Comparison of ENCODE assay signal across 1 cellular context in the genomic region with DNA sequence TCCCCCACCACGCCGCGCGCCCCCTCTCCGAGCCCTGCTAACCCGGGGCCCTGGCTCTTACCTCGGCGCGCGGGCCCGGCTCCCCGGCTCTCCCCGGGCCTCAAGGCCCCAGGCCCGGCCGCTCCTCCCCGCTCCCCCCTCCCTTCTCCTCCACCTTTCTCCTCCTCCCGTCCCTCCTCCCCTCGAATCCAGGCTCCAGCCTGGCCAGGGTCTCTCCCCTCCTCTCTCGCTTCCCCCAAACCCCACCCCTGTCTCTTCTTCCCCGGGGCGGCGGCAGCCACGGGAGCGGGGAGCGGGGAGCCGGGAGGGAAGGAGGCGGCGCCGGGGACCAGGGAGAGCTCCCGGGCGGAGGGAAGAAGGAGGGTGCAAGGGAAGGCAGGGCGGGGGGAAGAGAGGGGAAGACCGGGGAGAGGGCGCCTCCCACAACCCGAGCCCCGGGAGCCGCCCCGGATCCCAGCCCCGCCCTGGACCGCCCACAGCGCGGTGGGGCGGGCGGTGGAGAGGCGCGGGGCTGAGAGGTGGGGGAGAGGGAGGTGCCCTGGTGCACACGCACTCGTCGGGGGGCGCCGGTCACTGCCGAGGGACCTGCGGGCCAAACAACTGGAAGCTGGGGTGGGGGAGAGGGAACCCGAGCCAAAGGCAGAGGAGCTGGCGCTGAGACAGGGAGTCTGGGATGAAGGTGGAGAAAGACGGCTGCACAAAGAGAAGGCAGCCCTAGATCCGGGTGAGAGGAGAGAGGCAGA.
TF ChIP-seq lines count a peak whose summit lies in the region.

Gene GABBR1 (minus strand): TSS at position 395 of the 743 bp plus-strand sequence. CDS start 798 bp downstream, outside the sequence.

TF ChIP-seq in K562, 482 proteins besides CTCF, POLR2A, EP300 and RAD21 (continued from another document and continues in another):
- TF ChIP-seq AFF1 (IDR thresholded peaks at IDR 0.05; ENCODE audit: low read depth in 1 of 2, partially characterized antibody in 2 of 2) (no peak), ETS2 (tag; IDR thresholded peaks at IDR 0.05; ENCODE audit: borderline replicate concordance, poor library complexity, severe bottlenecking) (no peak), RHOXF2B (CRISPR knock-in tag; conservative IDR thresholded peaks at IDR 0.05) (no peak), EWSR1 (IDR thresholded peaks at IDR 0.05; ENCODE audit: borderline replicate concordance, low read depth, partially characterized antibody) (no peak), SMARCB1 (IDR thresholded peaks at IDR 0.05; ENCODE audit: insufficient read length, low read depth) (no peak), POLR2B (IDR thresholded peaks at IDR 0.05; ENCODE audit: low read depth, partially characterized antibody) (no peak), ERF (CRISPR knock-in tag; IDR thresholded peaks at IDR 0.05) (0 out of 2 replicates have a peak, but pooled peaks have one; percentile 42), TEAD1 (CRISPR knock-in tag; IDR thresholded peaks at IDR 0.05) (no peak), CBX1 (IDR thresholded peaks at IDR 0.05; ENCODE audit: low read depth) (0 out of 2 replicates have a peak, but pooled peaks have one; percentile 50), ZBTB5 (IDR thresholded peaks at IDR 0.05) (no peak), SRF (CRISPR knock-in tag; IDR thresholded peaks at IDR 0.05) (peak in 1 of 2 experiments; percentile 36; a peak in 1 of 4 replicates), ZC3H11A (IDR thresholded peaks at IDR 0.05; ENCODE audit: low read depth, low read length) (no peak), CTBP1 (IDR thresholded peaks at IDR 0.05; ENCODE audit: borderline replicate concordance) (peak; percentile 78), PHB (CRISPR knock-in tag; IDR thresholded peaks at IDR 0.05) (no peak), HSF4 (CRISPR knock-in tag; IDR thresholded peaks at IDR 0.05; ENCODE audit: borderline replicate concordance) (no peak), POLR3G (IDR thresholded peaks at IDR 0.05; ENCODE audit: extremely low read depth, insufficient read length, insufficient replicate concordance) (no peak), RBFOX2 (IDR thresholded peaks at IDR 0.05; ENCODE audit: low read depth, low read length) (peak; percentile 62), PML (IDR thresholded peaks at IDR 0.05; ENCODE audit: low read length) (no peak), NFRKB (IDR thresholded peaks at IDR 0.05; ENCODE audit: low read depth) (no peak), ZNF175 (CRISPR knock-in tag; IDR thresholded peaks at IDR 0.05; ENCODE audit: low read depth) (no peak), XRCC5 (IDR thresholded peaks at IDR 0.05; ENCODE audit: low read depth, low read length) (no peak), HOXB6 (CRISPR knock-in tag; IDR thresholded peaks at IDR 0.05; ENCODE audit: borderline replicate concordance) (no peak), HDAC3 (IDR thresholded peaks at IDR 0.05; ENCODE audit: borderline replicate concordance, partially characterized antibody) (no peak), MAZ (CRISPR knock-in tag; conservative IDR thresholded peaks at IDR 0.05 in 1 of 2, IDR thresholded peaks at IDR 0.05 in 1 of 2) (peak; percentile 97 to 100), ZNF239 (CRISPR knock-in tag; IDR thresholded peaks at IDR 0.05) (no peak), NEUROD1 (IDR thresholded peaks at IDR 0.05; ENCODE audit: borderline replicate concordance, low read depth, low read length, partially characterized antibody) (no peak), GTF2B (IDR thresholded peaks at IDR 0.05; ENCODE audit: extremely low read depth, insufficient read length) (no peak), SMAD4 (CRISPR knock-in tag; conservative IDR thresholded peaks at IDR 0.05) (no peak; the same call in 1 of the 2 replicates), ZBTB7A (IDR thresholded peaks at IDR 0.05; ENCODE audit: borderline replicate concordance, control insufficient read depth, low read depth, low read length) (peak; percentile 47), ZNF445 (CRISPR knock-in tag; IDR thresholded peaks at IDR 0.05; ENCODE audit: low read depth) (no peak), ELK1 (CRISPR knock-in tag; IDR thresholded peaks at IDR 0.05) (no peak), CSDE1 (IDR thresholded peaks at IDR 0.05) (no peak), CBFA2T3 (IDR thresholded peaks at IDR 0.05) (no peak), CHCHD3 (CRISPR knock-in tag; IDR thresholded peaks at IDR 0.05) (no peak), MAFF (IDR thresholded peaks at IDR 0.05; ENCODE audit: low read length) (no peak), SIN3B (IDR thresholded peaks at IDR 0.05; ENCODE audit: low read depth) (no peak), BRD9 (IDR thresholded peaks at IDR 0.05; ENCODE audit: low read depth, partially characterized antibody) (no peak), CUX1 (CRISPR knock-in tag; IDR thresholded peaks at IDR 0.05) (no peak), DPF2 (IDR thresholded peaks at IDR 0.05) (no peak), FOSL1 (tag; conservative IDR thresholded peaks at IDR 0.05) (no peak), ESRRB (CRISPR knock-in tag; IDR thresholded peaks at IDR 0.05; ENCODE audit: borderline replicate concordance) (no peak), NR4A1 (CRISPR knock-in tag; IDR thresholded peaks at IDR 0.05) (peak; percentile 65; the same call in 1 of the 2 replicates), NR4A1 (tag; IDR thresholded peaks at IDR 0.05) (no peak), CXXC5 (CRISPR knock-in tag; IDR thresholded peaks at IDR 0.05) (peak; percentile 56), ETV1 (tag; conservative IDR thresholded peaks at IDR 0.05; ENCODE audit: low read depth) (peak; percentile 54; the same call in 1 of the 2 replicates), ZNF12 (CRISPR knock-in tag; IDR thresholded peaks at IDR 0.05) (no peak), NELFE (IDR thresholded peaks at IDR 0.05; ENCODE audit: insufficient read depth, insufficient read length) (no peak)
- TF ChIP-seq, protein P1, sequence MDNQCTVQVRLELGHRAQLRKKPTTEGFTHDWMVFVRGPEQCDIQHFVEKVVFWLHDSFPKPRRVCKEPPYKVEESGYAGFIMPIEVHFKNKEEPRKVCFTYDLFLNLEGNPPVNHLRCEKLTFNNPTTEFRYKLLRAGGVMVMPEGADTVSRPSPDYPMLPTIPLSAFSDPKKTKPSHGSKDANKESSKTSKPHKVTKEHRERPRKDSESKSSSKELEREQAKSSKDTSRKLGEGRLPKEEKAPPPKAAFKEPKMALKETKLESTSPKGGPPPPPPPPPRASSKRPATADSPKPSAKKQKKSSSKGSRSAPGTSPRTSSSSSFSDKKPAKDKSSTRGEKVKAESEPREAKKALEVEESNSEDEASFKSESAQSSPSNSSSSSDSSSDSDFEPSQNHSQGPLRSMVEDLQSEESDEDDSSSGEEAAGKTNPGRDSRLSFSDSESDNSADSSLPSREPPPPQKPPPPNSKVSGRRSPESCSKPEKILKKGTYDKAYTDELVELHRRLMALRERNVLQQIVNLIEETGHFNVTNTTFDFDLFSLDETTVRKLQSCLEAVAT (IDR thresholded peaks at IDR 0.05) = peak in 1 of 2 experiments; percentile 38; a peak in 1 of 4 replicates
- TF ChIP-seq, protein P2, sequence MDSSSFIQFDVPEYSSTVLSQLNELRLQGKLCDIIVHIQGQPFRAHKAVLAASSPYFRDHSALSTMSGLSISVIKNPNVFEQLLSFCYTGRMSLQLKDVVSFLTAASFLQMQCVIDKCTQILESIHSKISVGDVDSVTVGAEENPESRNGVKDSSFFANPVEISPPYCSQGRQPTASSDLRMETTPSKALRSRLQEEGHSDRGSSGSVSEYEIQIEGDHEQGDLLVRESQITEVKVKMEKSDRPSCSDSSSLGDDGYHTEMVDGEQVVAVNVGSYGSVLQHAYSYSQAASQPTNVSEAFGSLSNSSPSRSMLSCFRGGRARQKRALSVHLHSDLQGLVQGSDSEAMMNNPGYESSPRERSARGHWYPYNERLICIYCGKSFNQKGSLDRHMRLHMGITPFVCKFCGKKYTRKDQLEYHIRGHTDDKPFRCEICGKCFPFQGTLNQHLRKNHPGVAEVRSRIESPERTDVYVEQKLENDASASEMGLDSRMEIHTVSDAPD (CRISPR knock-in tag; IDR thresholded peaks at IDR 0.05) = no peak
